In genomic region chr1:9194024-9194423, GRCh38 we compare ENCODE assay signal across 25 cellular contexts. TPM values are rescaled to one million over a fixed set of nuclear protein-coding genes. Genes with fewer than 3 reads are reported as not detected.
DNase-seq lines count a peak whose midpoint lies in the region; ATAC-seq, FAIRE-seq and TF ChIP-seq lines count a peak whose summit lies in the region.
"Had no signal": no experiment of that assay in that cellular context is flagged by ENCODE, and none has a peak within 500 bp of the region (broad histone marks: within the 10 kb centered on the region; RNA-seq: fewer than 3 reads in every experiment).

No MANE protein-coding gene starts in this region.

- CTCF ChIA-PET in HepG2 (lab: Yijun Ruan, JAX; ENCODE audit: low intra/inter-chr PET ratio, low total read pairs) (interaction anchor here (0.9 to 2.0 kb wide), 3 partner anchors 13 to 83 kb away, joined by 3 to 12 read pairs (median 4); no protein-coding TSS in a partner anchor), WTC11 (lab: Charles Lee) (interaction anchor here (0.7 to 1.1 kb wide), 2 partner anchors 56 to 83 kb away, joined by 3 read pairs; no protein-coding TSS in a partner anchor)

- H3K9me3 Mint-ChIP-seq in WTC11 = peaks cover 10% of the 10 kb centered on the region; the same call in 1 of the 2 replicates
- H3K9me3 Mint-ChIP-seq: activated naive CD4-positive, alpha-beta T cell treated with anti-CD3 and anti-CD28 coated beads, Interleukin-2, amount 10 ng/mL, durations not matched to agents 7 days and 5 days had no signal

- peak; percentile 57 for ATAC-seq in HepG2
- no peak for ATAC-seq in WTC11

- no peaks in the 10 kb centered on the region for H3K79me2 ChIP-seq in HepG2 (ENCODE audit: insufficient read depth, low read length)
- H3K79me2 ChIP-seq: parathyroid adenoma had no signal

- H3K36me3 Mint-ChIP-seq in WTC11 = peaks cover 3% of the 10 kb centered on the region; the same call in 1 of the 2 replicates
- H3K36me3 Mint-ChIP-seq: activated naive CD4-positive, alpha-beta T cell treated with anti-CD3 and anti-CD28 coated beads, Interleukin-2, amount 10 ng/mL, durations not matched to agents 7 days and 5 days had no signal

- intact Hi-C loops in HepG2 (cut with micrococcal nuclease; ENCODE audit: unreplicated experiment) = no loop called here

- TF ChIP-seq CTCF in WERI-Rb-1 (IDR thresholded peaks at IDR 0.05; ENCODE audit: low read depth, low read length) (no peak), HepG2 (CRISPR knock-in tag; IDR thresholded peaks at IDR 0.05) (no peak), WTC11 (IDR thresholded peaks at IDR 0.05) (no peak)

- H3K9ac ChIP-seq in HepG2 (ENCODE audit: insufficient read depth, low read depth, low read length) = no peak overlapping the region
- H3K9ac ChIP-seq: parathyroid adenoma had no signal

- H3K4me1 Mint-ChIP-seq in WTC11 = peaks cover 14% of the 10 kb centered on the region

- no peaks in the 10 kb centered on the region for H4K20me1 ChIP-seq in HepG2 (ENCODE audit: insufficient read depth, low read length)

- 0% methylated on average over 4 of the region's 4 CpGs for WGBS in HepG2 (ENCODE audit: low lambda C conversion rate)

- in situ Hi-C loops in HepG2 (cut with HindIII; ENCODE audit: extremely low pct_ligation_motif_present, low pct_unique_long_range_greater_than_20kb) = no loop called here

- TF ChIP-seq RAD21 in HepG2 (CRISPR knock-in tag; IDR thresholded peaks at IDR 0.05) = no peak

- peak; percentile 52 for DNase-seq in COLO668 (lab: John Stamatoyannopoulos, UW; ENCODE audit: unreplicated experiment)
- DNase-seq in HT-29 (ENCODE audit: low spot score) = peak; percentile 52
- DNase-seq in WERI-Rb-1 = peak; percentile 48
- DNase-seq in HepG2 (ENCODE audit: low spot score) = peak; percentile 89
- DNase-seq in EL = no peak
- DNase-seq in WTC11 (ENCODE audit: low spot score) = no peak
- no peak for DNase-seq in GM03348 (ENCODE audit: low spot score)
- DNase-seq in C1 segment of cervical spinal cord (lab: John Stamatoyannopoulos, UW) = no peak
- DNase-seq: activated CD4-positive, alpha-beta T cell treated with anti-CD3 and anti-CD28 coated beads, Interleukin-2, amount 50 U/mL, for 48 hours; activated naive CD4-positive, alpha-beta T cell treated with anti-CD3 and anti-CD28 coated beads, Interleukin-2, amount 10 ng/mL, durations not matched to agents 7 days and 5 days; BE2C; DMS79; effector CD8-positive, alpha-beta T cell; KBM-7; NCI-H1436; NCI-H2107; SIG-M5; stimulated activated CD4-positive, alpha-beta T cell treated with anti-CD3 and anti-CD28 coated beads, Interleukin-2, amount 100 ng/mL, for 48 hours; SW 1271; trophoblast cell had no signal

- BruUV-seq in HepG2 (replicated peaks; lab: Mats Ljungman, UMichigan) = no TSS peak

- no peaks in the 10 kb centered on the region for H3K9me3 ChIP-seq in WERI-Rb-1 (ENCODE audit: severe bottlenecking)
- no peaks in the 10 kb centered on the region for H3K9me3 ChIP-seq in HepG2 (ENCODE audit: low read length)
- H3K9me3 ChIP-seq: BE2C had no signal

- peaks cover 86% of the 10 kb centered on the region for H3K4me1 ChIP-seq in HepG2 (ENCODE audit: insufficient read depth, low read length)
- H3K4me1 ChIP-seq: BE2C, parathyroid adenoma had no signal

- H3K27ac Mint-ChIP-seq in WTC11 = no peak overlapping the region
- H3K27ac Mint-ChIP-seq: activated naive CD4-positive, alpha-beta T cell treated with anti-CD3 and anti-CD28 coated beads, Interleukin-2, amount 10 ng/mL, durations not matched to agents 7 days and 5 days had no signal

- POLR2A ChIA-PET in HepG2 (lab: Yijun Ruan, JAX) = interaction anchor here (0.6 to 1.6 kb wide), 12 partner anchors 11 to 83 kb away, joined by 3 to 26 read pairs (median 5); partner anchors contain the start of gene H6PD
- POLR2A ChIA-PET in WTC11 (lab: Charles Lee) = no interaction called here

- TF ChIP-seq POLR2A in HepG2 (IDR thresholded peaks at IDR 0.05; ENCODE audit: insufficient read depth in 1 of 2, low read depth in 2 of 2, low read length in 2 of 2) = no peak

- H2AFZ ChIP-seq in HepG2 (ENCODE audit: low read length) = no peak overlapping the region
- H2AFZ ChIP-seq: parathyroid adenoma had no signal

- TF ChIP-seq EP300 in HepG2 (IDR thresholded peaks at IDR 0.05; ENCODE audit: low read depth in 2 of 2, low read length in 2 of 2) (no peak; a peak in 1 of 4 replicates), HepG2 (CRISPR knock-in tag; IDR thresholded peaks at IDR 0.05; ENCODE audit: borderline replicate concordance) (0 out of 2 replicates have a peak, but pooled peaks have one; percentile 26)

- H3K36me3 ChIP-seq in WERI-Rb-1 (no peaks in the 10 kb centered on the region), HepG2 (replicated peaks in 1 of 2; ENCODE audit: control insufficient read depth in 1 of 2, insufficient read depth in 2 of 2, low read length in 2 of 2) (no peaks in the 10 kb centered on the region)
- H3K36me3 ChIP-seq: BE2C had no signal

- H3K4me2 ChIP-seq in HepG2 (ENCODE audit: low read depth, low read length) = peak overlapping the region; percentile 69

- FAIRE-seq in HepG2 (lab: Jason Lieb, UNC) = peak; percentile 94
- FAIRE-seq: colon, GM18507, keratinocyte had no signal

- no peak overlapping the region for H3K4me3 Mint-ChIP-seq in WTC11
- H3K4me3 Mint-ChIP-seq: activated naive CD4-positive, alpha-beta T cell treated with anti-CD3 and anti-CD28 coated beads, Interleukin-2, amount 10 ng/mL, durations not matched to agents 7 days and 5 days had no signal

- H3K4me3 ChIP-seq in WERI-Rb-1 (ENCODE audit: low read depth, low read length) (no peak overlapping the region), HepG2 (replicated peaks in 1 of 3; ENCODE audit: insufficient read depth in 1 of 3, low read depth in 2 of 3, low read length in 3 of 3) (peak overlapping the region in 1 of 3 experiments; percentile 45; a peak in 1 of 6 replicates)
- H3K4me3 ChIP-seq: lung had no signal

- H3K27ac ChIP-seq in WERI-Rb-1 = no peak overlapping the region
- no peak overlapping the region for H3K27ac ChIP-seq in HepG2 (ENCODE audit: extremely low read length, insufficient read depth, low read length)
- H3K27ac ChIP-seq: parathyroid adenoma had no signal

- H3K27me3 Mint-ChIP-seq in WTC11 (ENCODE audit: low read depth) = peaks cover 25% of the 10 kb centered on the region

- H3K27me3 ChIP-seq in WERI-Rb-1 (ENCODE audit: insufficient read depth, low read depth, severe bottlenecking) = no peaks in the 10 kb centered on the region
- H3K27me3 ChIP-seq in HepG2 (ENCODE audit: control insufficient read depth in 1 of 2, insufficient read depth in 2 of 2, low read length in 2 of 2) = peaks cover 3 to 19% of the 10 kb centered on the region in 2 experiments

TF ChIP-seq in HepG2, 621 proteins besides CTCF, POLR2A, EP300 and RAD21 (continues in another document):
- TF ChIP-seq KLF6 (CRISPR knock-in tag; IDR thresholded peaks at IDR 0.05) (0 out of 2 replicates have a peak, but pooled peaks have one; percentile 25), MTA3 (CRISPR knock-in tag; IDR thresholded peaks at IDR 0.05) (no peak), HMG20A (CRISPR knock-in tag; IDR thresholded peaks at IDR 0.05; ENCODE audit: borderline replicate concordance) (peak; percentile 47; the same call in 1 of the 2 replicates), NCOA2 (CRISPR knock-in tag; IDR thresholded peaks at IDR 0.05) (no peak), PTBP1 (IDR thresholded peaks at IDR 0.05; ENCODE audit: low read depth, low read length, poor library complexity, severe bottlenecking) (no peak), GABPA (IDR thresholded peaks at IDR 0.05; ENCODE audit: low read depth, low read length) (no peak), GABPA (CRISPR knock-in tag; IDR thresholded peaks at IDR 0.05; ENCODE audit: low read depth) (no peak), FOXK1 (CRISPR knock-in tag; IDR thresholded peaks at IDR 0.05; ENCODE audit: borderline replicate concordance, low read depth) (0 out of 2 replicates have a peak, but pooled peaks have one; percentile 23)

TF ChIP-seq in WTC11, 78 proteins besides CTCF, POLR2A, EP300 and RAD21 (continues in another document):
- TF ChIP-seq ZNF232 (CRISPR knock-in tag; IDR thresholded peaks at IDR 0.05) (no peak), E2F5 (CRISPR knock-in tag; IDR thresholded peaks at IDR 0.05) (no peak), CBFB (CRISPR knock-in tag; IDR thresholded peaks at IDR 0.05; ENCODE audit: low read depth) (no peak)

RNA-seq across cellular contexts. Expression of gene H6PD, which starts 40.5 kb away (rescaled TPM):
- 7.6 and 10.0 TPM in 2 replicates for total RNA-seq in HT-29 (2014; rRNA removed; shearing (Covaris generic))
- total RNA-seq in HepG2 (2016; rRNA removed; fragmentation: Illumina TruSeq; extraction: Trizol) = 6.3 and 9.3 TPM in 2 replicates
- total RNA-seq in HepG2 (2016; cell fraction: cytosol; rRNA removed; fragmentation: Illumina TruSeq; extraction: Trizol; ENCODE audit: low read depth) = 0.79 and 0.81 TPM in 2 replicates
- total RNA-seq in HepG2 (2016; cell fraction: insoluble cytoplasmic fraction; rRNA removed; fragmentation: Illumina TruSeq; extraction: Trizol) = 5.4 and 9.4 TPM in 2 replicates
- total RNA-seq in HepG2 (2016; cell fraction: membrane; rRNA removed; fragmentation: Illumina TruSeq; extraction: Trizol) = 2.5 TPM in 2 replicates
- total RNA-seq in HepG2 (2016; cell fraction: nucleus; rRNA removed; fragmentation: Illumina TruSeq; extraction: Trizol) = 10.0 and 12.1 TPM in 2 replicates
- polyA plus RNA-seq in HepG2 (2011; rRNA removed) = 14.1 and 21.5 TPM in 2 replicates
- polyA plus RNA-seq in HepG2 (2011; cell fraction: cytosol; rRNA removed) = 13.3 and 14.5 TPM in 2 replicates
- 26.3 and 26.5 TPM in 2 replicates for polyA plus RNA-seq in HepG2 (2011; cell fraction: nucleus; rRNA removed)
- polyA plus RNA-seq in HepG2 (2012) = 10.8 and 11.1 TPM in 2 replicates
- 0.36 TPM in 2 replicates for polyA plus RNA-seq in HepG2 (2016; cell fraction: cytosol; fragmentation: Illumina TruSeq; extraction: Trizol; ENCODE audit: low read depth)
- 4.2 and 4.6 TPM in 2 replicates for polyA plus RNA-seq in HepG2 (2016; cell fraction: insoluble cytoplasmic fraction; fragmentation: Illumina TruSeq; extraction: Trizol; ENCODE audit: low read depth)
- polyA plus RNA-seq in HepG2 (2016; cell fraction: membrane; fragmentation: Illumina TruSeq; extraction: Trizol; ENCODE audit: low read depth) = 0.93 and 0.94 TPM in 2 replicates
- polyA plus RNA-seq in HepG2 (2016; cell fraction: nucleus; fragmentation: Illumina TruSeq; extraction: Trizol; ENCODE audit: insufficient read depth, low read depth) = 15.4 and 16.8 TPM in 2 replicates
- polyA minus RNA-seq in HepG2 (2011; rRNA and poly(A)+ RNA removed; ENCODE audit: low replicate concordance) = 2.9 and 31.0 TPM in 2 replicates
- 14.3 and 18.7 TPM in 2 replicates for polyA minus RNA-seq in HepG2 (2011; cell fraction: cytosol; rRNA and poly(A)+ RNA removed)
- polyA minus RNA-seq in HepG2 (2011; cell fraction: nucleus; rRNA and poly(A)+ RNA removed) = 7.9 and 11.3 TPM in 2 replicates
- 7.4 to 7.9 TPM (median 7.8 TPM) in 3 replicates for total RNA-seq in WTC11 (2021)

Comparison
In these comparisons a context has a peak if more than half of its experiments do, and no peak if none do; other contexts are left out.
1. DNase-seq: peak in COLO668 (single experiment), HT-29 (single experiment), WERI-Rb-1 (single experiment) and HepG2 (single experiment); none in EL (single experiment), WTC11 (single experiment), GM03348 (single experiment) and C1 segment of cervical spinal cord (0 of 14).